In the genomic region with DNA sequence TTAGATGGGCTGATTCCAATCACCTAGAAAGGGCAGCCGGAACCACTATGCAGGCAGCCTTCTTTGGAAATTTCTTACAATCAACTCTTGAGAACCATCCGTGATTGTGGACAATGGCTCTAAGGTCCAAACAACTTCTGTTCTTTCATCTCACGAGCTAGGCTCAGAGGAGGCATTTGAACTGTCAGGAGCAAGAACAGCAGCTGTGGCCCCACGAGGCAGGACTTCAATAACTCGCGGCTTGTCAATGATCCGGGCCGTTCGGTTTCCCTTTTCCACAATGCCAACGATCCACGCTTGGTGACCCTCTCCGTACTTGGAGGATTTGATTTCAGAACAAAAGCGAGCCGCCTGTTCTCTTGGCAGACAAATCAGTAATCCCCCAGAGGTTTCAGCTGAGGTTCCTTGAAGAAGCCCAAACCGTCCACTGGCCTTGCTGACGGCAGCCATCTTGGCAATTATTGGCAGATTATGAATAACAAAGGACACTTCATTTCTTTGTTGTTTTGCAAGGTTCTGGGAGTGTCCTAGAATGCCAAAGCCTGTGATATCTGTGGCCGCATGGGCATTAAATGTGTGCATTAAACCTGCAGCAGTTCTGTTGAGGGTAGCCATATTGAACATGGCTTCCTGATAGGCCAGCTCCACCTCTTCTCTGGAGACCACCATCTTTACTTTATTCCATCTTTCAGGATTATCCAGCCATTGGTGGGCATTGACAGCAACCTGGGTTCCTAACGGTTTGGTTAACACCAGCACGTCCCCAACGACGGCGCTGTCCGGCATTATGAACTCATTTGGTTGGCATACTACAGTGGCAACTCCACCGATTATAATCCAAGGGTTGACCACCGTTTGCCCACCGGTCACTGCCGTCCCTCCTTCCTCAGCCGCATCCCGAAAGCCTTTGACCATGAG, we compare ENCODE assay signal across 8 cellular contexts. TPM values are rescaled to one million over a fixed set of nuclear protein-coding genes. Genes with fewer than 3 reads are reported as not detected.
A peak's percentile ranks its signal among the peaks of the same experiment; 100 is the strongest.
DNase-seq lines count a peak whose midpoint lies in the region; ATAC-seq and TF ChIP-seq lines count a peak whose summit lies in the region.
"Had no signal": no experiment of that assay in that cellular context is flagged by ENCODE, and none has a peak within 500 bp of the region (broad histone marks: within the 10 kb centered on the region; RNA-seq: fewer than 3 reads in every experiment).

No MANE protein-coding gene starts in this region.

- no peak overlapping the region for H3K4ac ChIP-seq in H9 (ENCODE audit: low read depth, low read length)

- no peak overlapping the region for H3K56ac ChIP-seq in H9 (ENCODE audit: insufficient read length, low read depth, low read length)

- H2BK15ac ChIP-seq in H9 (ENCODE audit: low read depth, low read length) = no peak overlapping the region

- peak overlapping the region; percentile 68 for H3K4me2 ChIP-seq in H9 (ENCODE audit: insufficient read depth, insufficient read length, low read length)

- H3K27ac ChIP-seq in H9 (ENCODE audit: insufficient read length, low read depth, low read length) (no peak overlapping the region), skeletal muscle tissue (ENCODE audit: low read depth, low read length) (peak overlapping the region; percentile 97)

- H3K4me1 ChIP-seq in H9 (ENCODE audit: insufficient read depth, low read length) (peaks cover 3% of the 10 kb centered on the region; the same call in 1 of the 2 replicates), skeletal muscle tissue (ENCODE audit: control insufficient read depth in 3 of 3, insufficient read depth in 3 of 3, low read length in 3 of 3) (peaks cover 21 to 26% (median 22%) of the 10 kb centered on the region in 3 donors)

- no peak overlapping the region for H2BK120ac ChIP-seq in H9 (ENCODE audit: low read depth, low read length, poor library complexity, severe bottlenecking)

- H3K18ac ChIP-seq in H9 (ENCODE audit: insufficient read length, low read depth, low read length) = no peak overlapping the region

- CTCF ChIA-PET in T-cell (lab: Charles Lee) = interaction anchor here in 1 of 2 donors (1.6 to 2.5 kb wide), 2 partner anchors 15 to 31 kb away, joined by 4 to 10 read pairs; partner anchors contain the start of gene DCTPP1

- H3K9me3 Mint-ChIP-seq in H9 (peaks cover 6 to 10% of the 10 kb centered on the region in 2 experiments; a peak in 3 of 5 replicates), T-cell (peaks cover 0 to 3% (median 0%) of the 10 kb centered on the region in 3 donors)

- H2BK5ac ChIP-seq in H9 (ENCODE audit: insufficient read length, low read length) = no peak overlapping the region

- H3K9ac ChIP-seq in H9 (ENCODE audit: extremely low read depth, insufficient read length, low read length) = peak overlapping the region; percentile 37
- peak overlapping the region; percentile 96 to 100 (median 98) for H3K9ac ChIP-seq in skeletal muscle tissue (ENCODE audit: low read depth in 1 of 3, low read length in 3 of 3)

- H3K36me3 ChIP-seq in skeletal muscle tissue (ENCODE audit: control insufficient read depth in 3 of 3, insufficient read depth in 3 of 3, low read length in 3 of 3) = peaks cover 4 to 9% (median 5%) of the 10 kb centered on the region in 3 donors

- no peak overlapping the region for H3T11ph ChIP-seq in H9 (ENCODE audit: low read length)

- H3K4me3 Mint-ChIP-seq in H9 (peak overlapping the region; percentile 84 to 89), T-cell (peak overlapping the region; percentile 85 to 95 (median 90))

- DNase-seq in H9 (no peak), T-cell (no peak), foreskin fibroblast (no peak)
- no peak for DNase-seq in stimulated activated CD8-positive, alpha-beta memory T cell treated with anti-CD3 and anti-CD28 coated beads, Interleukin-4, amount 100 ng/mL, for 48 hours

- H3K36me3 Mint-ChIP-seq in H9 (ENCODE audit: insufficient read depth in 1 of 3, low read depth in 3 of 3) (peaks cover 15 to 27% (median 23%) of the 10 kb centered on the region in 3 experiments), T-cell (peaks cover 17% of the 10 kb centered on the region)

- no peaks in the 10 kb centered on the region for H3K79me1 ChIP-seq in H9 (ENCODE audit: insufficient read depth, low read depth, low read length, poor library complexity, severe bottlenecking)

- no peak overlapping the region for H4K8ac ChIP-seq in H9 (replicated peaks; ENCODE audit: insufficient read length, low read depth, low read length)

- no peaks in the 10 kb centered on the region for H3K27me3 ChIP-seq in H9 (ENCODE audit: insufficient read depth, low read length)
- H3K27me3 ChIP-seq in skeletal muscle tissue (ENCODE audit: control insufficient read depth in 3 of 3, insufficient read depth in 3 of 3, low read length in 3 of 3) = no peaks in the 10 kb centered on the region

- H3K27ac Mint-ChIP-seq in H9 (no peak overlapping the region), T-cell (peak overlapping the region in 1 of 2 donors; percentile 75)

- no CpG with 5 or more reads among the region's 29 CpGs for WGBS in H9 (ENCODE audit: extremely low coverage, insufficient read length, low lambda C conversion rate)

- POLR2A ChIA-PET in T-cell (lab: Charles Lee) = interaction anchor here in 1 of 2 donors (0.6 kb wide), 1 partner anchor 17 kb away, joined by 3 read pairs; no protein-coding TSS in a partner anchor

- H3K9me3 ChIP-seq in H9 (ENCODE audit: control insufficient read depth, low read depth, low read length) (no peaks in the 10 kb centered on the region), skeletal muscle tissue (ENCODE audit: control insufficient read depth in 3 of 3, low read length in 3 of 3) (no peaks in the 10 kb centered on the region)

- no peak overlapping the region for H3K23ac ChIP-seq in H9 (ENCODE audit: insufficient read length, low read depth, low read length)

- H3K4me1 Mint-ChIP-seq in H9 (peaks cover 14 to 18% of the 10 kb centered on the region in 2 experiments), T-cell (peaks cover 32 to 45% (median 41%) of the 10 kb centered on the region in 3 donors)

- ATAC-seq in T-cell (replicated peaks in 1 of 4) (no peak), GM21423 (IDR thresholded peaks at IDR 0.05; ENCODE audit: unreplicated experiment) (no peak), HG03565 (IDR thresholded peaks at IDR 0.05; ENCODE audit: unreplicated experiment) (no peak)

- H2AFZ ChIP-seq in H9 (ENCODE audit: low read length) = no peak overlapping the region

- H2BK12ac ChIP-seq in H9 (ENCODE audit: insufficient read length, low read depth, low read length) = no peak overlapping the region

- H2BK20ac ChIP-seq in H9 (ENCODE audit: low read depth, low read length, poor library complexity, severe bottlenecking) = no peak overlapping the region

- no peak overlapping the region for H3K14ac ChIP-seq in H9 (ENCODE audit: insufficient read depth, low read length)

- H3K27me3 Mint-ChIP-seq in H9 (ENCODE audit: low read depth) (peaks cover 21% of the 10 kb centered on the region), T-cell (no peaks in the 10 kb centered on the region)

- H2AK5ac ChIP-seq in H9 (ENCODE audit: insufficient read length, low read length) = no peak overlapping the region

- H3K23me2 ChIP-seq in H9 (ENCODE audit: insufficient read length, low read depth, low read length, poor library complexity, severe bottlenecking) = peaks cover 5% of the 10 kb centered on the region

- no peak for TF ChIP-seq CTCF in H9 (conservative IDR thresholded peaks at IDR 0.05)
- no peak for TF ChIP-seq CTCF in foreskin fibroblast (IDR thresholded peaks at IDR 0.05; ENCODE audit: low read depth, low read length)

- no peak overlapping the region for H4K91ac ChIP-seq in H9 (ENCODE audit: insufficient read length, low read depth, low read length)

- no peaks in the 10 kb centered on the region; the same call in 1 of the 2 replicates for H3K79me2 ChIP-seq in H9 (ENCODE audit: insufficient read depth, low read length)

- no peaks in the 10 kb centered on the region for H4K20me1 ChIP-seq in H9 (ENCODE audit: control insufficient read depth, insufficient read depth, insufficient read length)

- H3K4me3 ChIP-seq in foreskin fibroblast (ENCODE audit: low read depth in 1 of 2, low read length in 2 of 2) = peak overlapping the region; percentile 80 to 85
- peak overlapping the region; percentile 78 to 98 (median 91) for H3K4me3 ChIP-seq in skeletal muscle tissue (ENCODE audit: low read length in 3 of 3)

- H4K5ac ChIP-seq in H9 (ENCODE audit: insufficient read length, low read depth, low read length) = no peak overlapping the region

RNA-seq across cellular contexts. Expression of gene SEPHS2, which starts 1.2 kb away (rescaled TPM):
- 52.6 and 54.1 TPM in 2 replicates for total RNA-seq in H9 (2021)
- total RNA-seq in T-cell = 10 to 100 TPM; 21.3 to 50.2 (median 47.8) TPM
- 7.3 TPM for total RNA-seq in skeletal muscle tissue

RNA-seq across cellular contexts. Expression of gene DCTPP1, which starts 14.7 kb away (rescaled TPM):
- total RNA-seq in H9 (2021) (78.1 and 78.3 TPM in 2 replicates), T-cell (10 to 100 TPM; 11.2 to 30.6 (median 24.7) TPM), skeletal muscle tissue (26.1 TPM)

RNA-seq across cellular contexts. Expression of gene ITGAL, which starts 28.1 kb away (rescaled TPM):
- total RNA-seq in H9 (2021) = not detected in 2 replicates
- 100 to 1,000 TPM; 322 to 640 (median 518) TPM for total RNA-seq in T-cell
- 4.2 TPM for total RNA-seq in skeletal muscle tissue
- total RNA-seq: glomerular endothelial cell had no signal

RNA-seq across cellular contexts. Expression of gene ZNF771, which starts 37.1 kb away (rescaled TPM):
- total RNA-seq in H9 (2021) (9.7 and 10.5 TPM in 2 replicates), T-cell (1 to 10 TPM; 1.3 to 6.6 (median 6.2) TPM), skeletal muscle tissue (5.2 TPM)

RNA-seq across cellular contexts. Expression of gene ZNF48, which starts 49.3 kb away (rescaled TPM):
- total RNA-seq in H9 (2021) = 57.3 and 61.2 TPM in 2 replicates
- total RNA-seq in T-cell = 10 to 100 TPM in 3 of 5 donors, 1 to 10 TPM in 2; 7.3 to 17.5 (median 16.4) TPM
- total RNA-seq in skeletal muscle tissue = 6.3 TPM

Comparison
In these comparisons a context has a peak if more than half of its experiments do, and no peak if none do; other contexts are left out.
1. RNA of gene ITGAL, which starts 28.1 kb away (total RNA-seq): 322 to 640 TPM in T-cell; 4.2 TPM in skeletal muscle tissue (single experiment) and not detected in H9; every median in the first group is over 10 times any median in the second.